ENCODE assay signal across 8 cellular contexts in the genomic region with DNA sequence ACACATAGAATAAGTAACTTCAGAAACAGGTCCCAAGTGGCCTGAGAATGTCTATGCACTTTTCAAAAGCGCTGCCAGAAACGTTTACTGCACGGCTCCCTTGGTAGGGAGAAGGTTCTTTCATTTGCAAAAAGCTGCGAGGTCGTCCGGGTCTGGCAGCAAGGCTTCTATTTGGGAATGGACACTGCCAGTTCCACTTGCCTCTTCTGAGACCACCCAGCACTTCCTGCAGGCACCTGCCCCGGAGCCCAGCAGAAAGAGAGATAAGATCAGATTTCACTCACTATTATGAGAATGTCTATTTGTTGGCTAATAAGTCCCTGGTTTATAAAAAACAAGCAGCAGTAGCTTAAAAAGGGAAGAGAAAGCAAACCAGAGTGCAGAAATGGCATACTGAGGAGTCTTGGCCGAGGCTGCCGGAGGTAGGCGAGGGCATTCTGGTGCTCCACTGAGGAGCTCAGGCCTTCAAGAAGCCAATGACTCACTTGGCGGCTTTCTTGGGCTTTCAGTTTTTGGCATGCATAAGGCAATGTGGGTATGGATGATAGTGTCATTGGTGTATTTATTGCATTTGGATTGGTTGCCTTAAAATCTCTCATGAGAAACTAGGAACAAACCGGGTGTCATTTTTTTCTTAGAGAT.
DNase-seq lines count a peak whose midpoint lies in the region; ATAC-seq and FAIRE-seq lines count a peak whose summit lies in the region.

No MANE protein-coding gene starts in this region.

- H3K4me1 ChIP-seq in SJCRH30 (peaks cover 4% of the 10 kb centered on the region; the same call in 1 of the 2 replicates), right cardiac atrium (ENCODE audit: control insufficient read depth, insufficient read depth, low read length) (peaks cover 7% of the 10 kb centered on the region), subcutaneous abdominal adipose tissue (ENCODE audit: control insufficient read depth in 5 of 5, insufficient read depth in 5 of 5, low read length in 5 of 5) (peaks cover 0 to 26% (median 24%) of the 10 kb centered on the region in 5 donors), small intestine (ENCODE audit: control insufficient read depth in 2 of 2, insufficient read depth in 1 of 2, low read depth in 1 of 2, low read length in 1 of 2) (no peaks in the 10 kb centered on the region)

- 27% methylated on average over 12 of the region's 12 CpGs for WGBS in right cardiac atrium
- WGBS in small intestine, 3 donors: 34 to 40% (median 39%) methylated on average over 12 of the region's 12 CpGs

- H3K27me3 ChIP-seq in SJCRH30 (no peaks in the 10 kb centered on the region), right cardiac atrium (ENCODE audit: control insufficient read depth, insufficient read depth) (no peaks in the 10 kb centered on the region), subcutaneous abdominal adipose tissue (ENCODE audit: control insufficient read depth in 5 of 5, insufficient read depth in 4 of 5, low read length in 5 of 5) (no peaks in the 10 kb centered on the region), small intestine (ENCODE audit: control insufficient read depth in 2 of 2, insufficient read depth in 2 of 2, low read length in 2 of 2) (no peaks in the 10 kb centered on the region)

- DNase-seq in CD1c-positive myeloid dendritic cell (ENCODE audit: extremely low spot score) (peak; percentile 63), SJCRH30 (peak; percentile 17 to 37), right cardiac atrium (peak; percentile 45 to 66 (median 54)), NCI-H2029 treated with DMSO at 0.1 percent for 48 hours (lab: John Stamatoyannopoulos, UW) (no peak), small intestine (no peak), NCI-H510A (lab: John Stamatoyannopoulos, UW) (no peak)

- H3K9me3 ChIP-seq in SJCRH30 (replicated peaks) (no peaks in the 10 kb centered on the region), right cardiac atrium (ENCODE audit: control insufficient read depth, low read length) (no peaks in the 10 kb centered on the region), subcutaneous abdominal adipose tissue (ENCODE audit: control insufficient read depth in 5 of 5, low read length in 5 of 5) (peaks cover 0 to 2% (median 0%) of the 10 kb centered on the region in 5 donors), small intestine (ENCODE audit: control insufficient read depth, low read depth) (no peaks in the 10 kb centered on the region)

- no peak overlapping the region for H3K27ac ChIP-seq in SJCRH30
- peak overlapping the region; percentile 30 for H3K27ac ChIP-seq in right cardiac atrium (ENCODE audit: low read length)
- H3K27ac ChIP-seq in subcutaneous abdominal adipose tissue (ENCODE audit: low read depth, low read length): no peak overlapping the region
- H3K27ac ChIP-seq in small intestine (ENCODE audit: low read depth in 1 of 2, low read length in 1 of 2): no peak overlapping the region

- ATAC-seq in HG02642 (IDR thresholded peaks at IDR 0.05; ENCODE audit: poor library complexity, unreplicated experiment) (peak; percentile 53), right cardiac atrium (peak; percentile 81 to 85)

- no peak for FAIRE-seq in small intestine (lab: Jason Lieb, UNC)

- intact Hi-C loops in right cardiac atrium (cut with DNase I): no loop called here

- H3K9ac ChIP-seq in subcutaneous abdominal adipose tissue (ENCODE audit: low read length in 5 of 5): peak overlapping the region in 3 of 5 donors; percentile 37 to 73 (median 41)

- H3K36me3 ChIP-seq in SJCRH30 (no peaks in the 10 kb centered on the region), subcutaneous abdominal adipose tissue (ENCODE audit: control insufficient read depth in 5 of 5, insufficient read depth in 5 of 5, low read length in 5 of 5) (no peaks in the 10 kb centered on the region), small intestine (ENCODE audit: control insufficient read depth in 2 of 2, insufficient read depth in 2 of 2, low read length in 2 of 2) (no peaks in the 10 kb centered on the region)

- peak overlapping the region; percentile 28 for H3K4me3 ChIP-seq in SJCRH30
- peak overlapping the region; percentile 37 for H3K4me3 ChIP-seq in right cardiac atrium (ENCODE audit: low read length)
- peak overlapping the region; percentile 57 to 77 (median 63) for H3K4me3 ChIP-seq in subcutaneous abdominal adipose tissue (ENCODE audit: low read depth in 1 of 5, low read length in 5 of 5)
- H3K4me3 ChIP-seq in small intestine (ENCODE audit: low read depth in 1 of 2, low read length in 2 of 2): no peak overlapping the region

Comparison
In these comparisons a context has a peak if more than half of its experiments do, and no peak if none do; other contexts are left out.
1. DNase-seq: peak in CD1c-positive myeloid dendritic cell (single experiment), SJCRH30 (2 of 2) and right cardiac atrium (3 of 3); none in NCI-H2029 treated with DMSO at 0.1 percent for 48 hours (single experiment), small intestine (single experiment) and NCI-H510A (single experiment).
2. H3K4me3 ChIP-seq: peak in SJCRH30 (single experiment), right cardiac atrium (single experiment) and subcutaneous abdominal adipose tissue (5 of 5); none in small intestine (0 of 2).